Comparison of ENCODE assay signal across 8 cellular contexts in the genomic region with DNA sequence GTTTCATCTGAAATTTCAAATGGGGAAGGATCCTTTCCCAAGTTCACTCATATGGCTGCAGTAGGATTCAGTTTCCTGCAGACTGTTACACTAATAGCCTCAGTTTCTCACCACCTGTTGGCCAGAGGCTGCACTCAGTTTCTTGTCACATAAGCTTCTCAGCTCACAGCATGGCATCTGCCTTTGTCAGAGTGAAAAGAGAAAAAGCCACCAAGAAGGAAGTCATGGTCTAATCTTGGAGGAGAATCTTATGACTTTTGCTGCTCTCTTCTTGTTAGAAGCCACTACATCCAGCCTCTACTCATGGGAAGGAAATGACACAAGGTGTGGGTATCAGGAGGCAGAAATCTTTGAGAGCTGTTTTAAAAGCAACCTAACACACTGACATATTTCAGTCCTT. TPM values are rescaled to one million over a fixed set of nuclear protein-coding genes. Genes with fewer than 3 reads are reported as not detected.
DNase-seq lines count a peak whose midpoint lies in the region; ATAC-seq, FAIRE-seq and TF ChIP-seq lines count a peak whose summit lies in the region.

No MANE protein-coding gene starts in this region.

- H3K36me3 ChIP-seq in keratinocyte (ENCODE audit: control insufficient read depth in 2 of 2, extremely low read depth in 1 of 2, insufficient read depth in 2 of 2, low read length in 2 of 2) (no peaks in the 10 kb centered on the region), BE2C (no peaks in the 10 kb centered on the region), breast epithelium (no peaks in the 10 kb centered on the region)

- H3K4me1 ChIP-seq in keratinocyte (ENCODE audit: control insufficient read depth, extremely low read depth, insufficient read depth, low read length), result no peaks in the 10 kb centered on the region
- no peaks in the 10 kb centered on the region for H3K4me1 ChIP-seq in BE2C
- H3K4me1 ChIP-seq in breast epithelium, result no peaks in the 10 kb centered on the region

- ATAC-seq in GM18858 (IDR thresholded peaks at IDR 0.05; ENCODE audit: unreplicated experiment), result peak; percentile 59
- ATAC-seq in GM21619 (IDR thresholded peaks at IDR 0.05; ENCODE audit: unreplicated experiment), result peak; percentile 76
- peak; percentile 39 for ATAC-seq in HG03575 (IDR thresholded peaks at IDR 0.05; ENCODE audit: extremely low read depth, insufficient number of reproducible peaks, low FRiP score, unreplicated experiment)

- intact Hi-C loops in breast epithelium (cut with DNase I; ENCODE audit: low total_unique reads), result no loop called here

- H3K9me3 ChIP-seq in keratinocyte (ENCODE audit: control insufficient read depth, low read depth, low read length) (no peaks in the 10 kb centered on the region), BE2C (no peaks in the 10 kb centered on the region), breast epithelium (no peaks in the 10 kb centered on the region)

- H3K9ac ChIP-seq in keratinocyte (ENCODE audit: control insufficient read depth, extremely low read depth, insufficient read depth, low read length), result no peak overlapping the region

- no peaks in the 10 kb centered on the region for H4K20me1 ChIP-seq in keratinocyte (ENCODE audit: control insufficient read depth, extremely low read depth, insufficient read depth, low read length)

- H2AFZ ChIP-seq in keratinocyte (ENCODE audit: control insufficient read depth, low read length), result no peak overlapping the region

- TF ChIP-seq CTCF in keratinocyte (optimal IDR thresholded peaks at IDR 0.05 in 1 of 3, IDR thresholded peaks at IDR 0.05 in 1 of 3, conservative IDR thresholded peaks at IDR 0.05 in 1 of 3; ENCODE audit: extremely low read depth in 1 of 3, insufficient read depth in 2 of 3, low read length in 3 of 3) (no peak), BE2C (IDR thresholded peaks at IDR 0.05; ENCODE audit: low read depth, low read length) (no peak), breast epithelium (IDR thresholded peaks at IDR 0.05) (no peak)

- H3K27ac ChIP-seq in keratinocyte (ENCODE audit: control insufficient read depth, insufficient read depth, low read length) (no peak overlapping the region), breast epithelium (no peak overlapping the region)

- dilution Hi-C loops in keratinocyte (cut with MboI; ENCODE audit: extremely low pct_ligation_motif_present, low sequenced_read_pairs), result no loop called here

- no peaks in the 10 kb centered on the region for H3K27me3 ChIP-seq in keratinocyte (ENCODE audit: control insufficient read depth, extremely low read depth, insufficient read depth, low read length)
- no peaks in the 10 kb centered on the region for H3K27me3 ChIP-seq in BE2C
- H3K27me3 ChIP-seq in breast epithelium, result no peaks in the 10 kb centered on the region

- H3K4me2 ChIP-seq in keratinocyte (ENCODE audit: control insufficient read depth, extremely low read depth, insufficient read depth, low read depth, low read length), result no peak overlapping the region

- no peak for DNase-seq in keratinocyte (ENCODE audit: low read depth, low spot score)
- DNase-seq in foreskin melanocyte, result no peak
- DNase-seq in BE2C, result no peak
- DNase-seq in breast epithelium (ENCODE audit: low spot score in 2 of 2), result no peak
- DNase-seq in mesenteric fat pad (ENCODE audit: low spot score), result no peak

- no peak overlapping the region for H3K4me3 ChIP-seq in keratinocyte (ENCODE audit: control insufficient read depth in 2 of 3, extremely low read depth in 1 of 3, insufficient read depth in 2 of 3, low read depth in 1 of 3, low read length in 3 of 3)
- no peak overlapping the region for H3K4me3 ChIP-seq in BE2C (ENCODE audit: low read depth, low read length)
- H3K4me3 ChIP-seq in breast epithelium, result no peak overlapping the region

- peak; percentile 9 for FAIRE-seq in keratinocyte (lab: Jason Lieb, UNC)

- H3K79me2 ChIP-seq in keratinocyte (ENCODE audit: control insufficient read depth, insufficient read depth, low read length), result no peaks in the 10 kb centered on the region

- TF ChIP-seq POLR2A in breast epithelium (IDR thresholded peaks at IDR 0.05), result no peak

- no peaks in the 10 kb centered on the region for H3K9me1 ChIP-seq in keratinocyte (ENCODE audit: control insufficient read depth, extremely low read depth, insufficient read depth, low read length)

RNA-seq across cellular contexts. Expression of a gene that starts 39.4 kb away (rescaled TPM):
- polyA plus RNA-seq in keratinocyte, result 36.8 to 58.5 TPM (median 40.7 TPM) in 3 replicates
- 233 TPM for polyA plus RNA-seq in keratinocyte (2011; ENCODE audit: low read depth)
- polyA plus RNA-seq in keratinocyte (2011; cell fraction: cytosol; rRNA removed), result 56.8 and 71.8 TPM in 2 replicates
- polyA plus RNA-seq in keratinocyte (2011; cell fraction: nucleus; rRNA removed), result 66.3 and 69.7 TPM in 2 replicates
- 33.3 and 129 TPM in 2 replicates for polyA plus RNA-seq in keratinocyte (2012; ENCODE audit: low replicate concordance)
- 48.3 to 107 TPM (median 85.3 TPM) in 3 replicates for polyA minus RNA-seq in keratinocyte
- 17.8 TPM for polyA minus RNA-seq in keratinocyte (2011; cell fraction: cytosol; rRNA and poly(A)+ RNA removed)
- 40.1 and 70.0 TPM in 2 replicates for polyA minus RNA-seq in keratinocyte (2011; cell fraction: nucleus; rRNA and poly(A)+ RNA removed)
- polyA plus RNA-seq in BE2C (2012; ENCODE audit: insufficient read depth, insufficient read length, low read depth), result 51.7 TPM
- total RNA-seq in breast epithelium, result 100 to 1,000 TPM in 1 of 3 donors, 10 to 100 TPM in 2; 83.9 to 106 (median 96.3) TPM
- total RNA-seq in mesenteric fat pad, result 97.2 TPM
